12 cellular contexts compared by ENCODE assay signal in genomic region chr19:18999896-19000620, GRCh38. TPM values are rescaled to one million over a fixed set of nuclear protein-coding genes. Genes with fewer than 3 reads are reported as not detected.
DNase-seq lines count a peak whose midpoint lies in the region; ATAC-seq and TF ChIP-seq lines count a peak whose summit lies in the region.
"Had no signal": no experiment of that assay in that cellular context is flagged by ENCODE, and none has a peak within 500 bp of the region (broad histone marks: within the 10 kb centered on the region; RNA-seq: fewer than 3 reads in every experiment).

No MANE protein-coding gene starts in this region.

- H3K27ac ChIP-seq in Peyer's patch: no peak overlapping the region
- H3K27ac ChIP-seq: lower lobe of right lung, thyroid gland had no signal

- H3K4me3 ChIP-seq in H7 (ENCODE audit: insufficient read depth, low read depth, low read length) (no peak overlapping the region), astrocyte of the cerebellum (ENCODE audit: low read depth, low read length) (no peak overlapping the region), kidney epithelial cell (ENCODE audit: low read depth, low read length) (no peak overlapping the region), Peyer's patch (no peak overlapping the region)
- H3K4me3 ChIP-seq: lower lobe of right lung, thyroid gland had no signal

- in situ Hi-C loops in astrocyte of the cerebellum (cut with HindIII; ENCODE audit: low sequenced_read_pairs): no loop called here

- DNase-seq in AG20443 (ENCODE audit: low spot score) (peak; percentile 30), H7 (peak; percentile 65), astrocyte of the cerebellum (ENCODE audit: low read depth) (no peak), kidney epithelial cell (ENCODE audit: low read depth) (no peak), Peyer's patch (no peak)
- DNase-seq: activated CD4-positive, alpha-beta T cell treated with anti-CD3 and anti-CD28 coated beads, Interleukin-2, amount 50 U/mL, for 4 hours; effector memory CD4-positive, alpha-beta T cell; lower lobe of right lung; thyroid gland had no signal

- H3K27me3 ChIP-seq in H7 (ENCODE audit: control insufficient read depth, insufficient read depth, low read length) (no peaks in the 10 kb centered on the region), kidney epithelial cell (ENCODE audit: control insufficient read depth, insufficient read depth, low read length) (no peaks in the 10 kb centered on the region), Peyer's patch (no peaks in the 10 kb centered on the region)
- H3K27me3 ChIP-seq: thyroid gland had no signal

- H3K9me3 ChIP-seq in Peyer's patch: no peaks in the 10 kb centered on the region
- H3K9me3 ChIP-seq: lower lobe of right lung, thyroid gland had no signal

- no peak for TF ChIP-seq POLR2A in Peyer's patch (IDR thresholded peaks at IDR 0.05)

- no peaks in the 10 kb centered on the region for H3K4me1 ChIP-seq in Peyer's patch

- TF ChIP-seq CTCF in astrocyte of the cerebellum (IDR thresholded peaks at IDR 0.05; ENCODE audit: low read depth, low read length, missing control alignments) (peak; percentile 47), kidney epithelial cell (IDR thresholded peaks at IDR 0.05; ENCODE audit: insufficient read depth, low read length, poor library complexity, severe bottlenecking) (peak; percentile 46), Peyer's patch (IDR thresholded peaks at IDR 0.05) (no peak)

- ATAC-seq in HG03469 (IDR thresholded peaks at IDR 0.05; ENCODE audit: unreplicated experiment) (no peak), HG02798 (IDR thresholded peaks at IDR 0.05; ENCODE audit: poor library complexity, unreplicated experiment) (no peak)
- ATAC-seq in activated CD4-positive, CD25-positive, alpha-beta regulatory T cell treated with anti-CD3 and anti-CD28 coated beads, Interleukin-2, amount 50 U/mL, for 24 hours: no peak
- ATAC-seq: lower lobe of right lung had no signal

- H3K36me3 ChIP-seq in H7 (replicated peaks; ENCODE audit: control insufficient read depth, insufficient read depth, low read length) (peaks cover 44% of the 10 kb centered on the region), kidney epithelial cell (ENCODE audit: control insufficient read depth, insufficient read depth, low read length) (peaks cover 6% of the 10 kb centered on the region), Peyer's patch (peaks cover 0 to 69% (median 0%) of the 10 kb centered on the region in 3 donors)

RNA-seq across cellular contexts. Expression of gene SUGP2, which starts 33.3 kb away (rescaled TPM):
- 54.5 and 79.0 TPM in 2 replicates for total RNA-seq in H7 (2014; rRNA removed; shearing (Covaris generic))
- total RNA-seq in kidney epithelial cell (27.7 and 29.5 TPM in 2 replicates), Peyer's patch (100 to 1,000 TPM in 1 of 4 donors, 10 to 100 TPM in 3; 32.9 to 157 (median 75.8) TPM)

RNA-seq across cellular contexts. Expression of gene ARMC6, which starts 33.3 kb away (rescaled TPM):
- 69.4 and 100.0 TPM in 2 replicates for total RNA-seq in H7 (2014; rRNA removed; shearing (Covaris generic))
- total RNA-seq in kidney epithelial cell (45.0 and 57.0 TPM in 2 replicates), Peyer's patch (10 to 100 TPM; 18.2 to 26.3 (median 24.5) TPM)

RNA-seq across cellular contexts. Expression of gene HOMER3, which starts 59.0 kb away (rescaled TPM):
- total RNA-seq in H7 (2014; rRNA removed; shearing (Covaris generic)): 25.1 and 35.7 TPM in 2 replicates
- total RNA-seq in kidney epithelial cell: 82.9 and 109 TPM in 2 replicates
- total RNA-seq in Peyer's patch: 10 to 100 TPM in 2 of 4 donors, 1 to 10 TPM in 1, under 1 TPM in 1; 0.88 to 33.0 (median 9.6) TPM

Comparison
In these comparisons a context has a peak if more than half of its experiments do, and no peak if none do; other contexts are left out.
1. DNase-seq: peak in AG20443 (single experiment) and H7 (single experiment); none in astrocyte of the cerebellum (single experiment), kidney epithelial cell (single experiment) and Peyer's patch (0 of 3).
2. CTCF ChIP-seq: peak in astrocyte of the cerebellum (single experiment) and kidney epithelial cell (single experiment); none in Peyer's patch (0 of 6).